In the genomic region with DNA sequence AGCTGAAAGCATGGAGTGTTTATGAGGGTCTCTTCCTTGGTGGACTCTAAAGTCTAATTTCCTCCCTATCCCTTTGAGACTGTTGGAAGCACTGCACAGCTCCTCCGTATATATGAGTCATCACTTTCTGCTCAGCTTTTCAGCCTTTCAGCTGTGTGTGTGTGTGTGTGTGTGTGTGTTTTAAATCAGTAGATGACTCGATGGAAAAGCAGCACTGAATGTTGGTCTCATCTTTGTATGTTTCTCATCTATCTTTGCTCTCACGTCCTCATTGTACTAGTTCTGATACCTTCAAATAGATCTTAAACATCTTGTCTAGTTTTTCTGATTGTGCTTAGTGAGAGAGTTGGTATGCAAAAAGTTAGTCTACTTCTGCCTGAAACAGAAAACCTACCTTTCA, we compare ENCODE assay signal across 10 cellular contexts.
DNase-seq lines count a peak whose midpoint lies in the region; ATAC-seq and TF ChIP-seq lines count a peak whose summit lies in the region.
"Had no signal": no experiment of that assay in that cellular context is flagged by ENCODE, and none has a peak within 500 bp of the region (broad histone marks: within the 10 kb centered on the region; RNA-seq: fewer than 3 reads in every experiment).

No MANE protein-coding gene starts in this region.

- no peaks in the 10 kb centered on the region for H3K27me3 Mint-ChIP-seq in activated CD4-positive, alpha-beta T cell treated with anti-CD3 and anti-CD28 coated beads for 36 hours
- peaks cover 4% of the 10 kb centered on the region for H3K27me3 Mint-ChIP-seq in T-helper 2 cell treated with Interferon-gamma antibody and Interleukin-4, amounts not matched to agents 5 μg/mL and 100 μg/mL, for 36 hours (ENCODE audit: low read depth)
- H3K27me3 Mint-ChIP-seq: activated naive CD8-positive, alpha-beta T cell treated with anti-CD3 and anti-CD28 coated beads, Interleukin-2, amount 10 ng/mL, durations not matched to agents 7 days and 5 days had no signal

- H4K20me1 ChIP-seq in PC-9 (ENCODE audit: insufficient read depth): no peaks in the 10 kb centered on the region

- no peak overlapping the region for H3K27ac ChIP-seq in PC-9
- H3K27ac ChIP-seq: C4-2B had no signal

- H3K4me3 ChIP-seq in PC-9 (no peak overlapping the region), fibroblast of the aortic adventitia (ENCODE audit: low read depth, low read length) (no peak overlapping the region)

- no peaks in the 10 kb centered on the region for H3K79me2 ChIP-seq in PC-9 (ENCODE audit: low read depth)

- H3K27me3 ChIP-seq in PC-9 (ENCODE audit: insufficient read depth, low read depth): no peaks in the 10 kb centered on the region

- no peaks in the 10 kb centered on the region for H3K4me1 ChIP-seq in PC-9 (replicated peaks; ENCODE audit: insufficient read depth)

- CTCF ChIA-PET in activated CD4-positive, alpha-beta T cell treated with anti-CD3 and anti-CD28 coated beads for 36 hours (lab: Charles Lee): no interaction called here
- CTCF ChIA-PET in PC-9 (lab: Charles Lee): no interaction called here

- no peaks in the 10 kb centered on the region for H3K9me3 ChIP-seq in PC-9 (ENCODE audit: insufficient read depth, low read depth)

- peaks cover 2% of the 10 kb centered on the region for H3K9me3 Mint-ChIP-seq in activated CD4-positive, alpha-beta T cell treated with anti-CD3 and anti-CD28 coated beads for 36 hours (ENCODE audit: low read depth)
- peaks cover 4% of the 10 kb centered on the region for H3K9me3 Mint-ChIP-seq in T-helper 2 cell treated with Interferon-gamma antibody and Interleukin-4, amounts not matched to agents 5 μg/mL and 100 μg/mL, for 36 hours
- H3K9me3 Mint-ChIP-seq: activated naive CD8-positive, alpha-beta T cell treated with anti-CD3 and anti-CD28 coated beads, Interleukin-2, amount 10 ng/mL, durations not matched to agents 7 days and 5 days had no signal

- peak; percentile 21 for DNase-seq in activated CD4-positive, alpha-beta T cell treated with anti-CD3 and anti-CD28 coated beads for 36 hours
- no peak for DNase-seq in activated CD4-positive, alpha-beta T cell treated with anti-CD3 and anti-CD28 coated beads for 1 hour
- DNase-seq in PC-9: peak; percentile 14 to 37
- peak; percentile 84 for DNase-seq in fibroblast of the aortic adventitia (ENCODE audit: low read depth)
- peak; percentile 75 for DNase-seq in stromal cell of bone marrow (ENCODE audit: low read depth)
- DNase-seq in T-helper 2 cell treated with Interferon-gamma antibody and Interleukin-4, amounts not matched to agents 5 μg/mL and 100 μg/mL, for 36 hours (ENCODE audit: low spot score): no peak
- no peak for DNase-seq in cortex of kidney (lab: John Stamatoyannopoulos, UW)
- no peak for DNase-seq in OCI-M2 (lab: John Stamatoyannopoulos, UW; ENCODE audit: unreplicated experiment)
- DNase-seq: activated naive CD8-positive, alpha-beta T cell treated with anti-CD3 and anti-CD28 coated beads, Interleukin-2, amount 10 ng/mL, durations not matched to agents 7 days and 5 days had no signal

- no peak overlapping the region for H3K4me3 Mint-ChIP-seq in activated CD4-positive, alpha-beta T cell treated with anti-CD3 and anti-CD28 coated beads for 36 hours
- no peak overlapping the region for H3K4me3 Mint-ChIP-seq in T-helper 2 cell treated with Interferon-gamma antibody and Interleukin-4, amounts not matched to agents 5 μg/mL and 100 μg/mL, for 36 hours
- H3K4me3 Mint-ChIP-seq: activated naive CD8-positive, alpha-beta T cell treated with anti-CD3 and anti-CD28 coated beads, Interleukin-2, amount 10 ng/mL, durations not matched to agents 7 days and 5 days had no signal

- no peaks in the 10 kb centered on the region for H3K9me2 ChIP-seq in PC-9 (ENCODE audit: insufficient read depth)

- POLR2A ChIA-PET in activated CD4-positive, alpha-beta T cell treated with anti-CD3 and anti-CD28 coated beads for 36 hours (lab: Charles Lee): interaction anchor here (0.5 to 0.6 kb wide), 2 partner anchors 31 to 134 kb away, joined by 3 to 16 read pairs; no protein-coding TSS in a partner anchor
- POLR2A ChIA-PET in PC-9 (lab: Charles Lee; ENCODE audit: unreplicated experiment): no interaction called here

- no peak overlapping the region for H3K4me2 ChIP-seq in PC-9

- H3K36me3 Mint-ChIP-seq in activated CD4-positive, alpha-beta T cell treated with anti-CD3 and anti-CD28 coated beads for 36 hours (ENCODE audit: low read depth): no peaks in the 10 kb centered on the region
- no peaks in the 10 kb centered on the region for H3K36me3 Mint-ChIP-seq in T-helper 2 cell treated with Interferon-gamma antibody and Interleukin-4, amounts not matched to agents 5 μg/mL and 100 μg/mL, for 36 hours (ENCODE audit: low read depth)
- H3K36me3 Mint-ChIP-seq: activated naive CD8-positive, alpha-beta T cell treated with anti-CD3 and anti-CD28 coated beads, Interleukin-2, amount 10 ng/mL, durations not matched to agents 7 days and 5 days had no signal

- BruUV-seq in PC-9 (replicated peaks; lab: Mats Ljungman, UMichigan): no TSS peak

- intact Hi-C loops in activated CD4-positive, alpha-beta T cell treated with anti-CD3 and anti-CD28 coated beads for 36 hours (cut with DNase I, micrococcal nuclease): no loop called here
- intact Hi-C loops in PC-9 (cut with micrococcal nuclease; ENCODE audit: unreplicated experiment): no loop called here

- ATAC-seq in activated CD4-positive, alpha-beta T cell treated with anti-CD3 and anti-CD28 coated beads for 36 hours: peak; percentile 69

- peaks cover 4% of the 10 kb centered on the region for H3K4me1 Mint-ChIP-seq in activated CD4-positive, alpha-beta T cell treated with anti-CD3 and anti-CD28 coated beads for 36 hours
- peaks cover 9% of the 10 kb centered on the region for H3K4me1 Mint-ChIP-seq in T-helper 2 cell treated with Interferon-gamma antibody and Interleukin-4, amounts not matched to agents 5 μg/mL and 100 μg/mL, for 36 hours (ENCODE audit: low read depth)

- H3K36me3 ChIP-seq in PC-9 (ENCODE audit: low read depth): no peaks in the 10 kb centered on the region

- TF ChIP-seq CTCF in PC-9 (conservative IDR thresholded peaks at IDR 0.05) (no peak), fibroblast of the aortic adventitia (IDR thresholded peaks at IDR 0.05; ENCODE audit: insufficient read depth, low read length) (no peak)

- H2AFZ ChIP-seq in PC-9: no peak overlapping the region

- H3K27ac Mint-ChIP-seq in activated CD4-positive, alpha-beta T cell treated with anti-CD3 and anti-CD28 coated beads for 36 hours: peak overlapping the region; percentile 55
- no peak overlapping the region for H3K27ac Mint-ChIP-seq in T-helper 2 cell treated with Interferon-gamma antibody and Interleukin-4, amounts not matched to agents 5 μg/mL and 100 μg/mL, for 36 hours
- H3K27ac Mint-ChIP-seq: activated naive CD8-positive, alpha-beta T cell treated with anti-CD3 and anti-CD28 coated beads, Interleukin-2, amount 10 ng/mL, durations not matched to agents 7 days and 5 days had no signal

- no peaks in the 10 kb centered on the region for H3F3A ChIP-seq in PC-9 (ENCODE audit: insufficient read depth, low read depth)

Comparison
In these comparisons a context has a peak if more than half of its experiments do, and no peak if none do; other contexts are left out.
1. DNase-seq: peak in activated CD4-positive, alpha-beta T cell treated with anti-CD3 and anti-CD28 coated beads for 36 hours (single experiment), PC-9 (2 of 2), fibroblast of the aortic adventitia (single experiment) and stromal cell of bone marrow (single experiment); none in activated CD4-positive, alpha-beta T cell treated with anti-CD3 and anti-CD28 coated beads for 1 hour (single experiment), T-helper 2 cell treated with Interferon-gamma antibody and Interleukin-4, amounts not matched to agents 5 μg/mL and 100 μg/mL, for 36 hours (single experiment), cortex of kidney (single experiment) and OCI-M2 (single experiment).